In genomic region chr11:134360050-134360835, GRCh38 we compare ENCODE assay signal across 8 cellular contexts. TPM values are rescaled to one million over a fixed set of nuclear protein-coding genes. Genes with fewer than 3 reads are reported as not detected.
DNase-seq lines count a peak whose midpoint lies in the region; ATAC-seq, FAIRE-seq and TF ChIP-seq lines count a peak whose summit lies in the region.

No MANE protein-coding gene starts in this region.

- DNase-seq in GM12865 (ENCODE audit: low read depth) (peak; percentile 66), NCI-H460 (ENCODE audit: extremely low read depth, low read depth) (peak; percentile 74), choroid plexus epithelial cell (ENCODE audit: low read depth) (peak; percentile 73), HepG2 (ENCODE audit: low spot score) (peak; percentile 65)
- DNase-seq in activated CD4-positive, alpha-beta T cell treated with anti-CD3 and anti-CD28 coated beads for 48 hours: peak; percentile 88
- peak; percentile 69 to 73 for DNase-seq in stimulated activated CD4-positive, alpha-beta T cell treated with anti-CD3 and anti-CD28 coated beads, Interleukin-4, amount 100 ng/mL, for 48 hours (ENCODE audit: low read depth in 2 of 2)

- TF ChIP-seq EP300 in HepG2 (IDR thresholded peaks at IDR 0.05; ENCODE audit: low read depth in 2 of 2, low read length in 2 of 2): no peak
- no peak for TF ChIP-seq EP300 in HepG2 (CRISPR knock-in tag; IDR thresholded peaks at IDR 0.05; ENCODE audit: borderline replicate concordance)

- no peak for TF ChIP-seq POLR2A in HepG2 (IDR thresholded peaks at IDR 0.05; ENCODE audit: insufficient read depth in 1 of 2, low read depth in 2 of 2, low read length in 2 of 2)

- WGBS in HepG2 (ENCODE audit: low lambda C conversion rate): 19% methylated on average over 21 of the region's 30 CpGs

- POLR2A ChIA-PET in HepG2 (lab: Yijun Ruan, JAX): no interaction called here

- peaks cover 15 to 57% of the 10 kb centered on the region in 2 experiments for H3K27me3 ChIP-seq in HepG2 (ENCODE audit: control insufficient read depth in 1 of 2, insufficient read depth in 2 of 2, low read length in 2 of 2)

- CTCF ChIA-PET in HepG2 (lab: Yijun Ruan, JAX; ENCODE audit: low intra/inter-chr PET ratio, low total read pairs): interaction anchor here (0.7 to 1.2 kb wide), 3 partner anchors 98 to 276 kb away, joined by 3 to 5 read pairs (median 4); no protein-coding TSS in a partner anchor

- no peak overlapping the region for H3K27ac ChIP-seq in HepG2 (ENCODE audit: extremely low read length, insufficient read depth, low read length)

- H3K4me2 ChIP-seq in HepG2 (ENCODE audit: low read depth, low read length): no peak overlapping the region; the same call in 1 of the 2 replicates

- intact Hi-C loops in HepG2 (cut with micrococcal nuclease; ENCODE audit: unreplicated experiment): loop anchor here (1.0 kb wide), 1 partner anchor 219 kb away; no protein-coding TSS in a partner anchor

- peaks cover 6% of the 10 kb centered on the region for H3K4me1 ChIP-seq in HepG2 (ENCODE audit: insufficient read depth, low read length)

- TF ChIP-seq CTCF in GM12865 (IDR thresholded peaks at IDR 0.05; ENCODE audit: insufficient read depth, low read depth, low read length, missing control alignments) (peak; percentile 93), choroid plexus epithelial cell (conservative IDR thresholded peaks at IDR 0.05; ENCODE audit: low read depth, low read length) (peak; percentile 88), HepG2 (CRISPR knock-in tag; IDR thresholded peaks at IDR 0.05) (peak; percentile 97)

- no peak overlapping the region for H3K9ac ChIP-seq in HepG2 (ENCODE audit: insufficient read depth, low read depth, low read length)

- peak; percentile 80 for ATAC-seq in HG02798 (IDR thresholded peaks at IDR 0.05; ENCODE audit: poor library complexity, unreplicated experiment)
- peak; percentile 97 for ATAC-seq in HepG2
- no peak for ATAC-seq in GM19397 (IDR thresholded peaks at IDR 0.05; ENCODE audit: unreplicated experiment)

- H3K36me3 ChIP-seq in HepG2 (replicated peaks in 1 of 2; ENCODE audit: control insufficient read depth in 1 of 2, insufficient read depth in 2 of 2, low read length in 2 of 2): no peaks in the 10 kb centered on the region

- no peaks in the 10 kb centered on the region for H3K9me3 ChIP-seq in HepG2 (ENCODE audit: low read length)

- H2AFZ ChIP-seq in HepG2 (ENCODE audit: low read length): no peak overlapping the region

- no peaks in the 10 kb centered on the region for H3K79me2 ChIP-seq in HepG2 (ENCODE audit: insufficient read depth, low read length)

- H4K20me1 ChIP-seq in HepG2 (ENCODE audit: insufficient read depth, low read length): no peaks in the 10 kb centered on the region

- TF ChIP-seq RAD21 in HepG2 (CRISPR knock-in tag; IDR thresholded peaks at IDR 0.05): peak; percentile 97

- in situ Hi-C loops in HepG2 (cut with HindIII; ENCODE audit: extremely low pct_ligation_motif_present, low pct_unique_long_range_greater_than_20kb): loop anchor here (5.0 to 10.0 kb wide), 2 partner anchors 215 to 367 kb away; no protein-coding TSS in a partner anchor

- no peak overlapping the region for H3K4me3 ChIP-seq in GM12865 (ENCODE audit: low read depth, low read length)
- no peak overlapping the region for H3K4me3 ChIP-seq in choroid plexus epithelial cell (ENCODE audit: low read depth, low read length)
- no peak overlapping the region for H3K4me3 ChIP-seq in HepG2 (replicated peaks in 1 of 3; ENCODE audit: insufficient read depth in 1 of 3, low read depth in 2 of 3, low read length in 3 of 3)

- no TSS peak for BruUV-seq in HepG2 (replicated peaks; lab: Mats Ljungman, UMichigan)

- peak; percentile 56 for FAIRE-seq in HepG2 (lab: Jason Lieb, UNC)

TF ChIP-seq in HepG2, 621 proteins besides CTCF, POLR2A, EP300 and RAD21 (continues in another document):
- no peak for TF ChIP-seq TBP (CRISPR knock-in tag; IDR thresholded peaks at IDR 0.05)
- TF ChIP-seq CCDC6 (CRISPR knock-in tag; IDR thresholded peaks at IDR 0.05): peak; percentile 54; the same call in 1 of the 2 replicates
- 0 out of 2 replicates have a peak, but pooled peaks have one; percentile 41 for TF ChIP-seq ZNF124 (CRISPR knock-in tag; IDR thresholded peaks at IDR 0.05)
- TF ChIP-seq TBX3 (IDR thresholded peaks at IDR 0.05; ENCODE audit: borderline replicate concordance): no peak
- no peak for TF ChIP-seq BCLAF1 (IDR thresholded peaks at IDR 0.05)

RNA-seq across cellular contexts. Expression of gene GLB1L2, which starts 28.5 kb away (rescaled TPM):
- 8.9 and 9.3 TPM in 2 replicates for total RNA-seq in NCI-H460 (2014; rRNA removed; shearing (Covaris generic))
- polyA plus RNA-seq in NCI-H460 (2014; cell fraction: nucleus; rRNA removed): 28.6 and 45.8 TPM in 2 replicates
- total RNA-seq in HepG2 (2016; rRNA removed; fragmentation: Illumina TruSeq; extraction: Trizol): 0.27 and 0.69 TPM in 2 replicates
- 0.09 and 0.10 TPM in 2 replicates for total RNA-seq in HepG2 (2016; cell fraction: cytosol; rRNA removed; fragmentation: Illumina TruSeq; extraction: Trizol; ENCODE audit: low read depth)
- total RNA-seq in HepG2 (2016; cell fraction: insoluble cytoplasmic fraction; rRNA removed; fragmentation: Illumina TruSeq; extraction: Trizol): 0.27 and 0.80 TPM in 2 replicates
- total RNA-seq in HepG2 (2016; cell fraction: membrane; rRNA removed; fragmentation: Illumina TruSeq; extraction: Trizol): 0.15 and 0.38 TPM in 2 replicates
- total RNA-seq in HepG2 (2016; cell fraction: nucleus; rRNA removed; fragmentation: Illumina TruSeq; extraction: Trizol): 0.43 and 0.69 TPM in 2 replicates
- polyA plus RNA-seq in HepG2 (2011; rRNA removed): 0.59 and 0.80 TPM in 2 replicates
- polyA plus RNA-seq in HepG2 (2011; cell fraction: cytosol; rRNA removed): 0.38 and 0.43 TPM in 2 replicates
- polyA plus RNA-seq in HepG2 (2011; cell fraction: nucleus; rRNA removed): 1.6 and 1.9 TPM in 2 replicates
- 0.62 and 0.81 TPM in 2 replicates for polyA plus RNA-seq in HepG2 (2012)
- 0.08 and 0.15 TPM in 2 replicates for polyA plus RNA-seq in HepG2 (2016; cell fraction: cytosol; fragmentation: Illumina TruSeq; extraction: Trizol; ENCODE audit: low read depth)
- 0.19 and 0.22 TPM in 2 replicates for polyA plus RNA-seq in HepG2 (2016; cell fraction: insoluble cytoplasmic fraction; fragmentation: Illumina TruSeq; extraction: Trizol; ENCODE audit: low read depth)
- polyA plus RNA-seq in HepG2 (2016; cell fraction: membrane; fragmentation: Illumina TruSeq; extraction: Trizol; ENCODE audit: low read depth): 0.15 and 0.21 TPM in 2 replicates
- polyA plus RNA-seq in HepG2 (2016; cell fraction: nucleus; fragmentation: Illumina TruSeq; extraction: Trizol; ENCODE audit: insufficient read depth, low read depth): 1.0 and 1.8 TPM in 2 replicates
- polyA minus RNA-seq in HepG2 (2011; rRNA and poly(A)+ RNA removed; ENCODE audit: low replicate concordance): 0.56 and 17.0 TPM in 2 replicates
- polyA minus RNA-seq in HepG2 (2011; cell fraction: cytosol; rRNA and poly(A)+ RNA removed): 0.44 TPM in 1 of 2 replicates, not detected in the other
- polyA minus RNA-seq in HepG2 (2011; cell fraction: nucleus; rRNA and poly(A)+ RNA removed): 0.13 and 0.37 TPM in 2 replicates

RNA-seq across cellular contexts. Expression of gene B3GAT1, which starts 51.8 kb away (rescaled TPM):
- total RNA-seq in NCI-H460 (2014; rRNA removed; shearing (Covaris generic)): 0.05 TPM in 1 of 2 replicates, not detected in the other
- not detected in 2 replicates for polyA plus RNA-seq in NCI-H460 (2014; cell fraction: nucleus; rRNA removed)
- total RNA-seq in HepG2 (2016; rRNA removed; fragmentation: Illumina TruSeq; extraction: Trizol): not detected in 2 replicates
- total RNA-seq in HepG2 (2016; cell fraction: cytosol; rRNA removed; fragmentation: Illumina TruSeq; extraction: Trizol; ENCODE audit: low read depth): not detected in 2 replicates
- not detected in 2 replicates for total RNA-seq in HepG2 (2016; cell fraction: insoluble cytoplasmic fraction; rRNA removed; fragmentation: Illumina TruSeq; extraction: Trizol)
- not detected in 2 replicates for total RNA-seq in HepG2 (2016; cell fraction: membrane; rRNA removed; fragmentation: Illumina TruSeq; extraction: Trizol)
- total RNA-seq in HepG2 (2016; cell fraction: nucleus; rRNA removed; fragmentation: Illumina TruSeq; extraction: Trizol): not detected in 2 replicates
- polyA plus RNA-seq in HepG2 (2011; rRNA removed): not detected in 2 replicates
- not detected in 2 replicates for polyA plus RNA-seq in HepG2 (2011; cell fraction: cytosol; rRNA removed)
- polyA plus RNA-seq in HepG2 (2011; cell fraction: nucleus; rRNA removed): not detected in 2 replicates
- not detected in 2 replicates for polyA plus RNA-seq in HepG2 (2012)
- polyA plus RNA-seq in HepG2 (2016; cell fraction: cytosol; fragmentation: Illumina TruSeq; extraction: Trizol; ENCODE audit: low read depth): not detected in 2 replicates
- polyA plus RNA-seq in HepG2 (2016; cell fraction: insoluble cytoplasmic fraction; fragmentation: Illumina TruSeq; extraction: Trizol; ENCODE audit: low read depth): not detected in 2 replicates
- not detected in 2 replicates for polyA plus RNA-seq in HepG2 (2016; cell fraction: membrane; fragmentation: Illumina TruSeq; extraction: Trizol; ENCODE audit: low read depth)
- polyA plus RNA-seq in HepG2 (2016; cell fraction: nucleus; fragmentation: Illumina TruSeq; extraction: Trizol; ENCODE audit: insufficient read depth, low read depth): not detected in 2 replicates
- polyA minus RNA-seq in HepG2 (2011; rRNA and poly(A)+ RNA removed; ENCODE audit: low replicate concordance): not detected in 2 replicates
- not detected in 2 replicates for polyA minus RNA-seq in HepG2 (2011; cell fraction: cytosol; rRNA and poly(A)+ RNA removed)
- polyA minus RNA-seq in HepG2 (2011; cell fraction: nucleus; rRNA and poly(A)+ RNA removed): not detected in 2 replicates
